In the genomic region with DNA sequence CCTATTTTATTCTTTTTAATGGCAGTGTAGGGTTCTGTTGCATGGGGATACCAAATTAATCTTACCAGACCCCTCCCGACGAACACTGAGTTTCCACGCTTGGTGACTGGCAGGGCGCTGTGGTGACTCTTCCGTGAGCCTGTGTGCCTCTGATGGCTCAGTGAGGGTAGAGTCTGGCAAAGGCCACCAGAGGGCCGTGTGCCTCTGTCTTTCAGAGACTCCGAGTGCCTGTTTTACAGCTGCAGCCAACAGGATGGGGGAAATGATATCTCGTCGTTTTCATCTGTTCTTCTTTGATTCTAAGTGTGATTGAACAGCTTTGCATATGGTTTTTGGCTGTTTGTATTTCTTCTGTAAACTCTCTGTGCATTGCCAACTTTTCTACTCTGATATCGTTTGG, we compare ENCODE assay signal across 7 cellular contexts.
DNase-seq lines count a peak whose midpoint lies in the region; ATAC-seq, FAIRE-seq and TF ChIP-seq lines count a peak whose summit lies in the region.

No MANE protein-coding gene starts in this region.

- H3K4me3 ChIP-seq in GM23248 (no peak overlapping the region), Karpas-422 (ENCODE audit: low read length) (no peak overlapping the region), K562 (no peak overlapping the region)

- no peaks in the 10 kb centered on the region for H4K20me1 ChIP-seq in GM23248 (ENCODE audit: insufficient read depth)
- H4K20me1 ChIP-seq in Karpas-422 (ENCODE audit: insufficient read depth, low read depth, low read length), result no peaks in the 10 kb centered on the region
- H4K20me1 ChIP-seq in K562 (replicated peaks; ENCODE audit: control insufficient read depth, insufficient read depth, low read length), result no peaks in the 10 kb centered on the region

- H3K4me1 ChIP-seq in GM23248 (ENCODE audit: insufficient read depth) (no peaks in the 10 kb centered on the region), Karpas-422 (ENCODE audit: low read length) (peaks cover 21% of the 10 kb centered on the region), K562 (replicated peaks in 1 of 2; ENCODE audit: control insufficient read depth in 2 of 2, insufficient read depth in 2 of 2, low read length in 2 of 2) (no peaks in the 10 kb centered on the region)

- in situ Hi-C loops in GM23248 (cut with MboI), result no loop called here
- in situ Hi-C loops in K562 (cut with MboI), result no loop called here

- CTCF ChIA-PET in K562 (lab: Yijun Ruan, JAX; ENCODE audit: low intra/inter-chr PET ratio), result interaction anchor here (0.6 kb wide), 1 partner anchor 729 kb away, joined by 3 read pairs; no protein-coding TSS in a partner anchor

- peak; percentile 87 for ATAC-seq in K562

- POLR2A ChIA-PET in K562 (lab: Yijun Ruan, JAX), result no interaction called here

- no peak overlapping the region for H3K4me2 ChIP-seq in GM23248 (ENCODE audit: unreplicated experiment)
- peak overlapping the region; percentile 46 for H3K4me2 ChIP-seq in Karpas-422 (ENCODE audit: low read depth, low read length, poor library complexity, severe bottlenecking)
- H3K4me2 ChIP-seq in K562 (ENCODE audit: insufficient read depth, low read length), result no peak overlapping the region

- TF ChIP-seq POLR2A in K562 (conservative IDR thresholded peaks at IDR 0.05), result no peak

- no peak overlapping the region for H2AFZ ChIP-seq in GM23248
- H2AFZ ChIP-seq in Karpas-422 (ENCODE audit: low read length), result no peak overlapping the region; the same call in 1 of the 2 replicates
- no peak overlapping the region for H2AFZ ChIP-seq in K562 (ENCODE audit: low read depth, low read length)

- H3K27me3 ChIP-seq in GM23248 (replicated peaks; ENCODE audit: insufficient read depth) (no peaks in the 10 kb centered on the region), Karpas-422 (ENCODE audit: low read length) (no peaks in the 10 kb centered on the region), K562 (ENCODE audit: control insufficient read depth in 2 of 2, insufficient read depth in 2 of 2, low read length in 2 of 2) (no peaks in the 10 kb centered on the region)

- TF ChIP-seq EP300 in K562 (IDR thresholded peaks at IDR 0.05; ENCODE audit: low read length), result no peak

- no peaks in the 10 kb centered on the region for H3K9me1 ChIP-seq in K562 (ENCODE audit: control insufficient read depth, insufficient read depth, low read length)

- TF ChIP-seq RAD21 in K562 (CRISPR knock-in tag; conservative IDR thresholded peaks at IDR 0.05 in 1 of 2, IDR thresholded peaks at IDR 0.05 in 1 of 2), result peak in 1 of 2 experiments; percentile 37; a peak in 2 of 4 replicates

- DNase-seq in GM23248 (peak; percentile 79), Karpas-422 (peak; percentile 96), T follicular helper cell (ENCODE audit: low read depth) (peak; percentile 10), K562 (ENCODE audit: extremely low read depth in 1 of 4, low spot score in 3 of 4) (peak; percentile 11 to 22 (median 20)), islet precursor cell (peak; percentile 81)
- peak; percentile 19 for DNase-seq in stimulated activated CD4-positive, alpha-beta T cell treated with anti-CD3 and anti-CD28 coated beads, Interleukin-2, amount 100 ng/mL, for 4 hours (ENCODE audit: low read depth)

- H3F3A ChIP-seq in GM23248 (ENCODE audit: insufficient read depth), result no peaks in the 10 kb centered on the region

- peak; percentile 15 for FAIRE-seq in K562 (lab: Jason Lieb, UNC)

- intact Hi-C loops in K562 (cut with micrococcal nuclease), result loop anchor here (2.0 to 5.0 kb wide), 2 partner anchors 61 to 120 kb away; no protein-coding TSS in a partner anchor

- H3K27ac ChIP-seq in GM23248, result no peak overlapping the region
- H3K27ac ChIP-seq in Karpas-422 (ENCODE audit: low read length), result peak overlapping the region; percentile 74
- no peak overlapping the region for H3K27ac ChIP-seq in K562 (ENCODE audit: extremely low read depth, low read depth, low read length)

- H3K9me2 ChIP-seq in GM23248 (ENCODE audit: insufficient read depth) (no peaks in the 10 kb centered on the region), Karpas-422 (replicated peaks; ENCODE audit: insufficient read depth, low read length) (no peaks in the 10 kb centered on the region)

- TF ChIP-seq CTCF in GM12872 (IDR thresholded peaks at IDR 0.05; ENCODE audit: insufficient read depth, low read depth, low read length) (peak; percentile 88), K562 (IDR thresholded peaks at IDR 0.05 in 2 of 3, conservative IDR thresholded peaks at IDR 0.05 in 1 of 3; ENCODE audit: insufficient read depth in 2 of 3, low read depth in 1 of 3, low read length in 3 of 3) (peak; percentile 43 to 51 (median 47); a peak in 5 of 6 replicates)

- 20 to 35% methylated on average over 10 of the region's 10 CpGs for WGBS in GM23248 (ENCODE audit: low coverage in 1 of 2, low lambda C conversion rate in 2 of 2, missing lambda C conversion rate in 2 of 2), 2 experiments
- 59% methylated on average over 8 of the region's 10 CpGs for WGBS in K562 (ENCODE audit: insufficient coverage, low coverage, missing lambda C conversion rate)

- no peaks in the 10 kb centered on the region for H3K9me3 ChIP-seq in GM23248 (ENCODE audit: low read depth)
- H3K9me3 ChIP-seq in Karpas-422 (ENCODE audit: low read length), result no peaks in the 10 kb centered on the region
- no peaks in the 10 kb centered on the region for H3K9me3 ChIP-seq in K562 (replicated peaks; ENCODE audit: control insufficient read depth, insufficient read depth, low read depth, low read length)

- H3K9ac ChIP-seq in GM23248 (no peak overlapping the region), Karpas-422 (ENCODE audit: low read length) (peak overlapping the region; percentile 27), K562 (ENCODE audit: insufficient read depth in 1 of 2, low read depth in 2 of 2, low read length in 2 of 2) (no peak overlapping the region)

- H3K79me2 ChIP-seq in GM23248 (ENCODE audit: insufficient read depth), result peaks cover 4% of the 10 kb centered on the region; the same call in 1 of the 2 replicates
- peaks cover 36% of the 10 kb centered on the region for H3K79me2 ChIP-seq in Karpas-422 (ENCODE audit: low read length)
- no peaks in the 10 kb centered on the region for H3K79me2 ChIP-seq in K562 (ENCODE audit: control insufficient read depth, insufficient read depth, low read length)

- H3K36me3 ChIP-seq in GM23248 (ENCODE audit: low read depth) (peaks cover 19% of the 10 kb centered on the region), Karpas-422 (ENCODE audit: insufficient read depth, low read length) (peaks cover 61% of the 10 kb centered on the region), K562 (ENCODE audit: control insufficient read depth, insufficient read depth, low read length) (peaks cover 39% of the 10 kb centered on the region; the same call in 2 of the 3 replicates)

- no TSS peak for BruUV-seq in K562 (replicated peaks; lab: Mats Ljungman, UMichigan)

TF ChIP-seq in K562, 482 proteins besides CTCF, POLR2A, EP300 and RAD21:
- TF ChIP-seq, protein P1, sequence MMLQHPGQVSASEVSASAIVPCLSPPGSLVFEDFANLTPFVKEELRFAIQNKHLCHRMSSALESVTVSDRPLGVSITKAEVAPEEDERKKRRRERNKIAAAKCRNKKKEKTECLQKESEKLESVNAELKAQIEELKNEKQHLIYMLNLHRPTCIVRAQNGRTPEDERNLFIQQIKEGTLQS (IDR thresholded peaks at IDR 0.05), result no peak
- TF ChIP-seq, protein P1 (CRISPR knock-in tag; conservative IDR thresholded peaks at IDR 0.05), result no peak
- TF ChIP-seq EWSR1 (IDR thresholded peaks at IDR 0.05; ENCODE audit: borderline replicate concordance, low read depth, partially characterized antibody) (no peak), ZNF165 (CRISPR knock-in tag; IDR thresholded peaks at IDR 0.05; ENCODE audit: borderline replicate concordance) (no peak)

Comparison
In these comparisons a context has a peak if more than half of its experiments do, and no peak if none do; other contexts are left out.
1. DNase-seq: peak in every context shown above with its lines; median percentile 96 in Karpas-422; 81 in islet precursor cell; 79 in GM23248; 20 in K562; 19 in stimulated activated CD4-positive, alpha-beta T cell treated with anti-CD3 and anti-CD28 coated beads, Interleukin-2, amount 100 ng/mL, for 4 hours; 10 in T follicular helper cell.